8 cellular contexts compared by ENCODE assay signal in the genomic region with DNA sequence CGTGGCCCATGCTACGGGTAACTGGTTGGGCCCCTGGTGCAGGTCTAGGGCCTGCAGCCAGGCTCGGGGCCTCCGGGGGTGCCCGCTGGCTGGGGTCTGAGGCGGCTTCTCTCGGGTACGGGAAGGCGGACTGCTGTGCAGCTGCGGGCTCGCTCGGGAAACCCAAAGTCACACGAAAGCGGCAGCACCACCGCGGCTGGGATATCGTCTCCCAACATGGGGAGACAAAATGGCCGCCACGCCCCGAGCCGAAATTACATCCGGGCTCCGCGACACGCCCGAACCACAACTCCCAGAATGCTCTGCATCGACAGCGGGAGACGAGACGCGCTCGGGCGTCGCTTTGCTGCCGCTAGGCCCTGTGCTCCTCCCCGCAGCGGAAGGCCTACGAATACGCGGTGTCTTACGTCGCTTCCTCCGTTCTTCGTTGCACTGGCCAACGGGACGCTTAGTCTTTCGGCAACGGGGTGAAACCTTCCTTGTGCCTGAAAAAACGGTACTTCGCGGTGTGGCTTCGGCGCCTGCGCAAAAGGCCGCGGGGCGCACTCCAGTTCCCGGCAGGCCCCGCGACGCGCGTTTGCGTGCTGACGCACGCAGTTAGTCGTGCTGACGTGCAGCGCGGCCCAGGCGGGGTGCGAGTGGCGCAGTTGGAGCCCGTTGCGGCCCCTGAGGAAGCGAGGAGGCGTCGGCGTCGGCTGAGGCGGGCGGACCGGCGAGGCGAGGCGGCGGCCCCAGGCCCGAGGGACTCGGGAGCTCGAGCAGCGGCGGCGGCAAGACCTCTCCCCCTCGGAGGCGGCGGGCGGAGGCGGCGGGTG. TPM values are rescaled to one million over a fixed set of nuclear protein-coding genes. Genes with fewer than 3 reads are reported as not detected.
DNase-seq lines count a peak whose midpoint lies in the region; ATAC-seq, FAIRE-seq and TF ChIP-seq lines count a peak whose summit lies in the region.

TSS of gene SRRM2 (plus strand) at position 604 of the 815 bp plus-strand sequence. CDS start 3,727 bp downstream, outside the sequence.

- peak within 1 kb of the TSS; percentile 94 for H3K4me3 Mint-ChIP-seq in activated naive CD8-positive, alpha-beta T cell treated with anti-CD3 and anti-CD28 coated beads, Interleukin-2, amount 50 U/mL, for 24 hours

- FAIRE-seq in GM12892 (lab: Jason Lieb, UNC) (peak; percentile 97), pancreas (lab: Jason Lieb, UNC) (no peak)

- H3K9me3 ChIP-seq in pancreas (no peaks in the 10 kb centered on the region), thyroid gland (no peaks in the 10 kb centered on the region)

- no peaks in the 10 kb centered on the region for H3K9me3 Mint-ChIP-seq in activated naive CD8-positive, alpha-beta T cell treated with anti-CD3 and anti-CD28 coated beads, Interleukin-2, amount 50 U/mL, for 24 hours

- H3K36me3 ChIP-seq in pancreas = peaks cover 0 to 4% (median 3%) of the 10 kb centered on the region in 3 donors
- peaks cover 0 to 3% of the 10 kb centered on the region in 2 donors for H3K36me3 ChIP-seq in thyroid gland

- H3K27ac Mint-ChIP-seq in activated naive CD8-positive, alpha-beta T cell treated with anti-CD3 and anti-CD28 coated beads, Interleukin-2, amount 50 U/mL, for 24 hours = peak within 1 kb of the TSS; percentile 96

- H3K4me1 ChIP-seq in pancreas (peaks cover 10 to 24% (median 23%) of the 10 kb centered on the region in 3 donors), thyroid gland (peaks cover 35 to 40% of the 10 kb centered on the region in 2 donors)

- intact Hi-C loops in Right ventricle myocardium superior (cut with DNase I) = no loop called here
- intact Hi-C loops in pancreas (cut with DNase I) = no loop called here
- intact Hi-C loops in thyroid gland (cut with DNase I) = no loop called here

- peak; percentile 94 for DNase-seq in GM12892 (ENCODE audit: insufficient read length)
- DNase-seq in NCI-H1436 (lab: John Stamatoyannopoulos, UW) = peak; percentile 92
- DNase-seq in SW480 (ENCODE audit: low spot score) = peak; percentile 92
- DNase-seq in activated naive CD8-positive, alpha-beta T cell treated with anti-CD3 and anti-CD28 coated beads, Interleukin-2, amount 50 U/mL, for 24 hours = peak; percentile 94
- DNase-seq in Right ventricle myocardium superior = peak; percentile 97
- peak; percentile 92 to 97 (median 94) for DNase-seq in pancreas
- DNase-seq in thyroid gland = peak; percentile 93 to 95

- TF ChIP-seq POLR2A in GM12892 (IDR thresholded peaks at IDR 0.05; ENCODE audit: low read depth, low read length) = peak; percentile 93
- peak; percentile 96 to 99 for TF ChIP-seq POLR2A in thyroid gland (IDR thresholded peaks at IDR 0.05)

- H3K27ac ChIP-seq in pancreas = peak within 1 kb of the TSS; percentile 98 to 99 (median 98)
- peak within 1 kb of the TSS; percentile 93 to 99 (median 98) for H3K27ac ChIP-seq in thyroid gland

- H3K27me3 Mint-ChIP-seq in activated naive CD8-positive, alpha-beta T cell treated with anti-CD3 and anti-CD28 coated beads, Interleukin-2, amount 50 U/mL, for 24 hours = no peaks in the 10 kb centered on the region

- H3K27me3 ChIP-seq in pancreas = no peaks in the 10 kb centered on the region
- no peaks in the 10 kb centered on the region for H3K27me3 ChIP-seq in thyroid gland

- TF ChIP-seq CTCF in pancreas (IDR thresholded peaks at IDR 0.05) = no peak
- TF ChIP-seq CTCF in thyroid gland (IDR thresholded peaks at IDR 0.05) = peak in 1 of 6 experiments; percentile 11

- peaks cover 55% of the 10 kb centered on the region for H3K4me1 Mint-ChIP-seq in activated naive CD8-positive, alpha-beta T cell treated with anti-CD3 and anti-CD28 coated beads, Interleukin-2, amount 50 U/mL, for 24 hours

- WGBS in pancreas, 2 donors = 1 to 2% methylated on average over 95 to 99 of the region's 99 CpGs
- WGBS in thyroid gland, 2 donors = 0 to 2% methylated on average over 12 to 21 of the region's 99 CpGs

- ATAC-seq in HG02840 (IDR thresholded peaks at IDR 0.05; ENCODE audit: low FRiP score, unreplicated experiment) (peak; percentile 71), Right ventricle myocardium superior (ENCODE audit: poor library complexity) (peak; percentile 96), pancreas (peak; percentile 88 to 95 (median 92))
- ATAC-seq in activated naive CD8-positive, alpha-beta T cell treated with anti-CD3 and anti-CD28 coated beads, Interleukin-2, amount 50 U/mL, for 24 hours = peak; percentile 95

- peak within 1 kb of the TSS; percentile 52 to 95 (median 56) for H3K4me3 ChIP-seq in pancreas
- peak within 1 kb of the TSS; percentile 83 to 88 (median 88) for H3K4me3 ChIP-seq in thyroid gland (replicated peaks in 1 of 3)

- peaks cover 45% of the 10 kb centered on the region for H3K36me3 Mint-ChIP-seq in activated naive CD8-positive, alpha-beta T cell treated with anti-CD3 and anti-CD28 coated beads, Interleukin-2, amount 50 U/mL, for 24 hours (ENCODE audit: low read depth)

RNA-seq across cellular contexts. Expression of gene SRRM2, which starts in this region (rescaled TPM):
- polyA plus RNA-seq in GM12892 (2012; ENCODE audit: missing spikeins) = 376 TPM
- total RNA-seq in Right ventricle myocardium superior (243 TPM), pancreas (100 to 1,000 TPM; 244 to 448 (median 301) TPM), thyroid gland (100 to 1,000 TPM; 262 to 378 (median 312) TPM)
- polyA plus RNA-seq in pancreas = 1,000 to 10,000 TPM in 1 of 2 donors, 100 to 1,000 TPM in 1; 850 to 1,932 TPM

Comparison
In these comparisons a context has a peak if more than half of its experiments do, and no peak if none do; other contexts are left out.
1. Peak in every context shown above with its lines: DNase-seq, ATAC-seq, H3K4me3 ChIP-seq and H3K27ac ChIP-seq.